ENCODE assay signal across 26 cellular contexts in the genomic region with DNA sequence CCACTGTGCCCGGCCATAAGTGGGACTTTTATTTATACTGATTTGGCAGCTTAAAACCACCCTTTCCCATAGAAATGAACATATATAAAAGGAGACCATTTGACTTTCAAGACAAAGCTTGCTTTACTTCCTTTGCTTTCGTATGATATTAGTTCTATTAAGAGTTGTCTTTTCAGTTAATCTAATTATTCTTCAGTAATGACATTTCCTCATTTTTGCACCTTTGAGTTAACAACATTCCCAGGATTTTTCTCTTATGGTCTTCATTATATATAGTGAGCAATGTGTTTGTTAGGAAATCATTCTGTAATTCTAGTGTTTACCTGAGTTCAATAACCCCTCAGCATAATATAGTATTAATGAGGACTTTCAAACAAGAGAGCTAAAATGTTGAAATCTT.
"Had no signal": no experiment of that assay in that cellular context is flagged by ENCODE, and none has a peak within 500 bp of the region (broad histone marks: within the 10 kb centered on the region; RNA-seq: fewer than 3 reads in every experiment).

No MANE protein-coding gene starts in this region.

- H3K27ac ChIP-seq: ascending aorta had no signal

- DNase-seq: activated CD4-positive, alpha-beta memory T cell treated with anti-CD3 and anti-CD28 coated beads, Interleukin-2, amount 10 ng/mL, durations not matched to agents 7 days and 5 days; activated CD4-positive, alpha-beta T cell treated with anti-CD3 and anti-CD28 coated beads for 36 hours; activated CD4-positive, alpha-beta T cell treated with anti-CD3 and anti-CD28 coated beads, Interleukin-2, amount 10 ng/mL, durations not matched to agents 7 days and 5 days; activated CD4-positive, alpha-beta T cell treated with anti-CD3 and anti-CD28 coated beads, Interleukin-2, amount 50 U/mL, for 4 hours; activated CD4-positive, CD25-positive, alpha-beta regulatory T cell; activated CD4-positive, CD25-positive, alpha-beta regulatory T cell treated with anti-CD3 and anti-CD28 coated beads, Interleukin-2, amount 50 U/mL, for 72 hours; activated CD8-positive, alpha-beta memory T cell treated with anti-CD3 and anti-CD28 coated beads, Interleukin-2, amount 50 U/mL, for 48 hours; activated gamma-delta T cell; activated naive CD4-positive, alpha-beta T cell; activated naive CD4-positive, alpha-beta T cell treated with anti-CD3 and anti-CD28 coated beads, Interleukin-2, amount 10 ng/mL, durations not matched to agents 7 days and 5 days; activated naive CD8-positive, alpha-beta T cell treated with anti-CD3 and anti-CD28 coated beads, Interleukin-2, amount 10 ng/mL, durations not matched to agents 7 days and 5 days; activated T-cell treated with anti-CD3 and anti-CD28 coated beads for 4 hours; activated T-cell treated with anti-CD3 and anti-CD28 coated beads, Interleukin-2, amount 50 U/mL, for 24 hours; activated T-cell treated with anti-CD3 and anti-CD28 coated beads, Interleukin-2, amount 50 U/mL, for 72 hours; effector CD8-positive, alpha-beta T cell; foreskin fibroblast; head of caudate nucleus; hippocampal formation; T-helper 2 cell had no signal

- H3K4me3 ChIP-seq: ascending aorta had no signal

- H3K9me3 ChIP-seq: ascending aorta had no signal

- H3K27me3 ChIP-seq: ascending aorta had no signal

- FAIRE-seq: bronchial epithelial cell, colon, endometrium, frontal cortex had no signal

- ATAC-seq: activated CD4-positive, alpha-beta T cell treated with anti-CD3 and anti-CD28 coated beads for 36 hours; activated naive CD4-positive, alpha-beta T cell treated with anti-CD3 and anti-CD28 coated beads, Interleukin-2, amount 50 U/mL, for 72 hours; activated T-cell treated with anti-CD3 and anti-CD28 coated beads, Interleukin-2, amount 50 U/mL, for 72 hours; esophagus mucosa had no signal

- H3K4me1 ChIP-seq: ascending aorta had no signal

- H3K36me3 ChIP-seq: ascending aorta had no signal
